In genomic region chr2:96022701-96023522, GRCh38 we compare ENCODE assay signal across 8 cellular contexts. TPM values are rescaled to one million over a fixed set of nuclear protein-coding genes. Genes with fewer than 3 reads are reported as not detected.
DNase-seq lines count a peak whose midpoint lies in the region; ATAC-seq, FAIRE-seq and TF ChIP-seq lines count a peak whose summit lies in the region.
"Not testable (repeated sequence)": the region's sequence is repeated elsewhere in the genome, so short reads cannot be mapped to it uniquely, and the experiment has no call there.

No MANE protein-coding gene starts in this region.

- POLR2A ChIA-PET in K562 (lab: Yijun Ruan, JAX) = interaction anchor here (0.5 to 0.7 kb wide), 2 partner anchors 240 to 355 kb away, joined by 3 read pairs; no protein-coding TSS in a partner anchor

- H3K9me1 ChIP-seq in K562 (ENCODE audit: control insufficient read depth, insufficient read depth, low read length) = not testable (repeated sequence)

- peak; percentile 81 to 89 for TF ChIP-seq RAD21 in K562 (CRISPR knock-in tag; conservative IDR thresholded peaks at IDR 0.05 in 1 of 2, IDR thresholded peaks at IDR 0.05 in 1 of 2)

- CTCF ChIA-PET in K562 (lab: Yijun Ruan, JAX; ENCODE audit: low intra/inter-chr PET ratio) = interaction anchor here (0.6 to 1.8 kb wide), 3 partner anchors 94 to 1089 kb away, joined by 3 to 12 read pairs (median 4); partner anchors contain the start of gene ADRA2B

- H4K20me1 ChIP-seq in K562 (replicated peaks; ENCODE audit: control insufficient read depth, insufficient read depth, low read length) = not testable (repeated sequence)

- BruUV-seq in K562 (replicated peaks; lab: Mats Ljungman, UMichigan) = not testable (repeated sequence)

- not testable (repeated sequence) for H2AFZ ChIP-seq in K562 (ENCODE audit: low read depth, low read length)

- TF ChIP-seq EP300 in K562 (IDR thresholded peaks at IDR 0.05; ENCODE audit: low read length) = not testable (repeated sequence)

- TF ChIP-seq CTCF in K562 (IDR thresholded peaks at IDR 0.05 in 2 of 3, conservative IDR thresholded peaks at IDR 0.05 in 1 of 3; ENCODE audit: insufficient read depth in 2 of 3, low read depth in 1 of 3, low read length in 3 of 3) = peak; percentile 73 to 82 (median 81)
- peak in 1 of 3 donors; percentile 45 for TF ChIP-seq CTCF in omental fat pad (IDR thresholded peaks at IDR 0.05)

- not testable (repeated sequence) for H3K79me2 ChIP-seq in K562 (ENCODE audit: control insufficient read depth, insufficient read depth, low read length)

- H3K27me3 ChIP-seq in K562 (ENCODE audit: control insufficient read depth in 2 of 2, insufficient read depth in 2 of 2, low read length in 2 of 2) = not testable (repeated sequence)

- DNase-seq in CMK (ENCODE audit: low read depth) = peak; percentile 57
- peak; percentile 76 for DNase-seq in HuH-7.5 (ENCODE audit: low spot score)
- DNase-seq in activated CD4-positive, alpha-beta T cell treated with anti-CD3 and anti-CD28 coated beads for 24 hours (ENCODE audit: low read depth in 2 of 2) = peak; percentile 62 to 71
- peak; percentile 65 to 85 (median 72) for DNase-seq in K562 (ENCODE audit: extremely low read depth in 1 of 4, low spot score in 3 of 4)
- peak; percentile 90 for DNase-seq in Right ventricle myocardium superior
- DNase-seq in omental fat pad (ENCODE audit: low spot score) = peak; percentile 62
- DNase-seq in stimulated activated CD8-positive, alpha-beta memory T cell treated with anti-CD3 and anti-CD28 coated beads, Interleukin-4, amount 100 ng/mL, for 48 hours = peak; percentile 76

- H3K4me2 ChIP-seq in K562 (ENCODE audit: insufficient read depth, low read length) = not testable (repeated sequence)

- not testable (repeated sequence) for H3K36me3 ChIP-seq in K562 (ENCODE audit: control insufficient read depth, insufficient read depth, low read length)

- intact Hi-C loops in K562 (cut with micrococcal nuclease); Right ventricle myocardium superior (cut with DNase I): not testable (repeated sequence)

- in situ Hi-C loops in K562 (cut with MboI) = loop anchor here (5.0 to 25.0 kb wide), 3 partner anchors 89 to 489 kb away; partner anchors contain the start of gene NEURL3

- not testable (repeated sequence) for H3K4me3 ChIP-seq in K562

- WGBS in K562 (ENCODE audit: insufficient coverage, low coverage, missing lambda C conversion rate) = 21% methylated on average over 14 of the region's 20 CpGs

- peaks cover 0 to 13% of the 10 kb centered on the region in 2 experiments; a peak in 2 of 5 replicates for H3K4me1 ChIP-seq in K562 (replicated peaks in 1 of 2; ENCODE audit: control insufficient read depth in 2 of 2, insufficient read depth in 2 of 2, low read length in 2 of 2)

- not testable (repeated sequence) for H3K27ac ChIP-seq in K562 (ENCODE audit: extremely low read depth, low read depth, low read length)

- not testable (repeated sequence) for TF ChIP-seq POLR2A in K562 (conservative IDR thresholded peaks at IDR 0.05)

- H3K9ac ChIP-seq in K562 (ENCODE audit: insufficient read depth in 1 of 2, low read depth in 2 of 2, low read length in 2 of 2) = not testable (repeated sequence)

- H3K9me3 ChIP-seq in K562 (replicated peaks; ENCODE audit: control insufficient read depth, insufficient read depth, low read depth, low read length) = not testable (repeated sequence)

- peak; percentile 78 for ATAC-seq in GM21723 (IDR thresholded peaks at IDR 0.05; ENCODE audit: unreplicated experiment)
- peak; percentile 96 for ATAC-seq in K562
- peak; percentile 91 for ATAC-seq in Right ventricle myocardium superior (ENCODE audit: poor library complexity)
- peak; percentile 82 for ATAC-seq in omental fat pad (ENCODE audit: low FRiP score)

- peak; percentile 87 for FAIRE-seq in K562 (lab: Jason Lieb, UNC)

TF ChIP-seq in K562, 482 proteins besides CTCF, POLR2A, EP300 and RAD21 (continues in another document):
- TF ChIP-seq CREM (IDR thresholded peaks at IDR 0.05; ENCODE audit: low read depth) = 0 out of 2 replicates have a peak, but pooled peaks have one; percentile 17
- TF ChIP-seq CC2D1A (IDR thresholded peaks at IDR 0.05) = 0 out of 2 replicates have a peak, but pooled peaks have one; percentile 26
- peak; percentile 53; the same call in 1 of the 2 replicates for TF ChIP-seq ARID2 (IDR thresholded peaks at IDR 0.05)
- TF ChIP-seq SMC3 (conservative IDR thresholded peaks at IDR 0.05; ENCODE audit: insufficient read depth, low read depth, low read length) = peak; percentile 74
- TF ChIP-seq KLF16 (IDR thresholded peaks at IDR 0.05) = peak; percentile 63; the same call in 1 of the 2 replicates
- peak; percentile 56 for TF ChIP-seq DEAF1 (CRISPR knock-in tag; IDR thresholded peaks at IDR 0.05)
- 0 out of 2 replicates have a peak, but pooled peaks have one; percentile 32 for TF ChIP-seq POLR2G (IDR thresholded peaks at IDR 0.05; ENCODE audit: low read depth, low read length)
- TF ChIP-seq ZBTB33 (CRISPR knock-in tag; IDR thresholded peaks at IDR 0.05) = 0 out of 2 replicates have a peak, but pooled peaks have one; percentile 48

RNA-seq across cellular contexts. Expression of gene GPAT2, which starts 11.8 kb away (rescaled TPM):
- 0.12 TPM in 2 replicates for total RNA-seq in K562 (2011; cell fraction: chromatin; rRNA removed; ENCODE audit: low replicate concordance)
- total RNA-seq in K562 (2011; cell fraction: nucleolus; rRNA removed) = under 0.01 and 0.39 TPM in 2 replicates
- total RNA-seq in K562 (2011; cell fraction: nucleoplasm; rRNA removed) = not detected in 2 replicates
- total RNA-seq in K562 (2014; rRNA removed) = 0.14 and 0.33 TPM in 2 replicates
- not detected in 2 replicates for total RNA-seq in K562 (2014; rRNA removed; fragmentation: Illumina TruSeq; extraction: Trizol)
- total RNA-seq in K562 (2015; rRNA removed; fragmentation: Illumina TruSeq; extraction: Trizol) = 0.11 and 0.38 TPM in 2 replicates
- total RNA-seq in K562 (2021) = 0.33 and 0.94 TPM in 2 replicates
- not detected in 2 replicates for polyA plus RNA-seq in K562 (2011; rRNA removed)
- 0.03 and 0.25 TPM in 2 replicates for polyA plus RNA-seq in K562 (2011; cell fraction: cytosol; rRNA removed)
- 0.34 and 0.55 TPM in 2 replicates for polyA plus RNA-seq in K562 (2011; cell fraction: nucleus; rRNA removed)
- polyA plus RNA-seq in K562 (2012) = 0.33 and 1.1 TPM in 2 replicates
- polyA plus RNA-seq in K562 (2014; fragmentation: Illumina TruSeq; extraction: Trizol) = 0.30 TPM in 2 replicates
- polyA plus RNA-seq in K562 (2014; fragmentation: Nextera tagmentation; extraction: Ambion mirVana) = under 1 TPM in 1 of 2 experiments, not detected in 1; 0.01 TPM
- polyA plus RNA-seq in K562 (2014; rRNA removed) = 0.42 and 1.2 TPM in 2 replicates
- not detected in 2 replicates for polyA minus RNA-seq in K562 (2011; rRNA and poly(A)+ RNA removed)
- polyA minus RNA-seq in K562 (2011; cell fraction: cytosol; rRNA and poly(A)+ RNA removed) = not detected in 2 replicates
- polyA minus RNA-seq in K562 (2011; cell fraction: nucleus; rRNA and poly(A)+ RNA removed) = 0.11 and 0.94 TPM in 2 replicates
- 6.4 TPM for total RNA-seq in Right ventricle myocardium superior
- total RNA-seq in omental fat pad = 10 to 100 TPM in 2 of 4 donors, 1 to 10 TPM in 2; 4.3 to 17.2 (median 11.4) TPM

RNA-seq across cellular contexts. Expression of gene ANKRD36C, which starts 31.3 kb away (rescaled TPM):
- 118 and 313 TPM in 2 replicates for total RNA-seq in K562 (2011; cell fraction: chromatin; rRNA removed; ENCODE audit: low replicate concordance)
- total RNA-seq in K562 (2011; cell fraction: nucleolus; rRNA removed) = 51.0 and 71.8 TPM in 2 replicates
- 102 and 124 TPM in 2 replicates for total RNA-seq in K562 (2011; cell fraction: nucleoplasm; rRNA removed)
- total RNA-seq in K562 (2014; rRNA removed) = 23.2 and 23.6 TPM in 2 replicates
- 44.4 and 45.3 TPM in 2 replicates for total RNA-seq in K562 (2014; rRNA removed; fragmentation: Illumina TruSeq; extraction: Trizol)
- total RNA-seq in K562 (2015; rRNA removed; fragmentation: Illumina TruSeq; extraction: Trizol) = 50.0 and 51.6 TPM in 2 replicates
- total RNA-seq in K562 (2021) = 26.4 and 26.6 TPM in 2 replicates
- polyA plus RNA-seq in K562 (2011; rRNA removed) = 10.6 and 11.9 TPM in 2 replicates
- polyA plus RNA-seq in K562 (2011; cell fraction: cytosol; rRNA removed) = 1.2 and 1.7 TPM in 2 replicates
- polyA plus RNA-seq in K562 (2011; cell fraction: nucleus; rRNA removed) = 39.1 and 44.8 TPM in 2 replicates
- polyA plus RNA-seq in K562 (2012) = 5.6 and 7.4 TPM in 2 replicates
- polyA plus RNA-seq in K562 (2014; fragmentation: Illumina TruSeq; extraction: Trizol) = 6.7 and 7.3 TPM in 2 replicates
- 10 to 100 TPM in 1 of 2 experiments, 1 to 10 TPM in 1; 4.4 to 11.9 TPM for polyA plus RNA-seq in K562 (2014; fragmentation: Nextera tagmentation; extraction: Ambion mirVana)
- 6.4 and 8.4 TPM in 2 replicates for polyA plus RNA-seq in K562 (2014; rRNA removed)
- 116 and 173 TPM in 2 replicates for polyA minus RNA-seq in K562 (2011; rRNA and poly(A)+ RNA removed)
- polyA minus RNA-seq in K562 (2011; cell fraction: cytosol; rRNA and poly(A)+ RNA removed) = 10.6 and 15.7 TPM in 2 replicates
- polyA minus RNA-seq in K562 (2011; cell fraction: nucleus; rRNA and poly(A)+ RNA removed) = 179 and 403 TPM in 2 replicates
- 4.9 TPM for total RNA-seq in Right ventricle myocardium superior
- 10 to 100 TPM; 24.0 to 71.9 (median 27.1) TPM for total RNA-seq in omental fat pad
